Comparison of ENCODE assay signal across 8 cellular contexts in the genomic region with DNA sequence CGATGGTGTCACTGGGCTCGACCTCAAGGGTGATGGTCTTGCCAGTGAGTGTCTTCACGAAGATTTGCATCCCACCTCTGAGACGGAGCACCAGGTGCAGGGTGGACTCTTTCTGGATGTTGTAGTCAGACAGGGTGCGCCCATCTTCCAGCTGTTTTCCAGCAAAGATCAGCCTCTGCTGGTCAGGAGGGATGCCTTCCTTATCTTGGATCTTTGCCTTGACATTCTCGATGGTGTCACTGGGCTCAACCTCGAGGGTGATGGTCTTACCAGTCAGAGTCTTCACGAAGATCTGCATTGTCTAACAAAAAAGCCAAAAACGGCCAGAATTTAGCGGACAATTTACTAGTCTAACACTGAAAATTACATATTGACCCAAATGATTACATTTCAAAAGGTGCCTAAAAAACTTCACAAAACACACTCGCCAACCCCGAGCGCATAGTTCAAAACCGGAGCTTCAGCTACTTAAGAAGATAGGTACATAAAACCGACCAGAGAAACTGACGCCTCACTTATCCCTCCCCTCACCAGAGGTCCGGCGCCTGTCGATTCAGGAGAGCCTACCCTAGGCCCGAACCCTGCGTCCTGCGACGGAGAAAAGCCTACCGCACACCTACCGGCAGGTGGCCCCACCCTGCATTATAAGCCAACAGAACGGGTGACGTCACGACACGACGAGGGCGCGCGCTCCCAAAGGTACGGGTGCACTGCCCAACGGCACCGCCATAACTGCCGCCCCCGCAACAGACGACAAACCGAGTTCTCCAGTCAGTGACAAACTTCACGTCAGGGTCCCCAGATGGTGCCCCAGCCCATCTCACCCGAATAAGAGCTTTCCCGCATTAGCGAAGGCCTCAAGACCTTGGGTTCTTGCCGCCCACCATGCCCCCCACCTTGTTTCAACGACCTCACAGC. TPM values are rescaled to one million over a fixed set of nuclear protein-coding genes. Genes with fewer than 3 reads are reported as not detected.
DNase-seq lines count a peak whose midpoint lies in the region; ATAC-seq, FAIRE-seq and TF ChIP-seq lines count a peak whose summit lies in the region.

No MANE protein-coding gene starts in this region.

- CTCF ChIA-PET in CD4-positive, alpha-beta memory T cell (lab: Charles Lee; ENCODE audit: partially characterized antibody) = interaction anchor here (0.9 to 30.2 kb wide), 8 partner anchors 7 to 195 kb away, joined by 3 to 898 read pairs (median 5); no protein-coding TSS in a partner anchor
- CTCF ChIA-PET in SK-N-SH (lab: Yijun Ruan, JAX) (interaction anchor here (0.7 to 7.5 kb wide), 5 partner anchors 13 to 79 kb away, joined by 3 to 51 read pairs (median 3); no protein-coding TSS in a partner anchor), GM12878 (lab: Yijun Ruan, JAX) (interaction anchor here (0.5 to 21.3 kb wide), 5 partner anchors 8 to 43 kb away, joined by 3 to 523 read pairs (median 5); no protein-coding TSS in a partner anchor)

- H3K4me3 ChIP-seq in CD4-positive, alpha-beta memory T cell (ENCODE audit: low read length in 2 of 2) = peak overlapping the region; percentile 70 to 74
- H3K4me3 ChIP-seq in SK-N-SH (ENCODE audit: low read depth in 2 of 2, low read length in 1 of 2) (peak overlapping the region; percentile 74 to 100), GM12878 (peak overlapping the region; percentile 97)

- no peaks in the 10 kb centered on the region for H3K9me3 ChIP-seq in CD4-positive, alpha-beta memory T cell (ENCODE audit: control insufficient read depth in 1 of 2, low read length in 2 of 2)
- H3K9me3 ChIP-seq in SK-N-SH = no peaks in the 10 kb centered on the region
- no peaks in the 10 kb centered on the region; the same call in 2 of the 3 replicates for H3K9me3 ChIP-seq in GM12878 (replicated peaks; ENCODE audit: control insufficient read depth, insufficient read depth, low read length)

- BruUV-seq in GM12878 (replicated peaks; lab: Mats Ljungman, UMichigan) = no TSS peak

- H3K36me3 ChIP-seq in CD4-positive, alpha-beta memory T cell (ENCODE audit: insufficient read depth, low read length) = peaks cover 24% of the 10 kb centered on the region
- peaks cover 20 to 24% of the 10 kb centered on the region in 2 experiments for H3K36me3 ChIP-seq in SK-N-SH (replicated peaks in 1 of 2; ENCODE audit: control insufficient read depth in 1 of 2, insufficient read depth in 2 of 2, low read length in 1 of 2)
- peaks cover 8 to 14% of the 10 kb centered on the region in 2 experiments for H3K36me3 ChIP-seq in GM12878 (ENCODE audit: control insufficient read depth in 2 of 2, insufficient read depth in 2 of 2, low read length in 1 of 2)

- DNase-seq in CD4-positive, alpha-beta memory T cell = peak; percentile 88 to 96 (median 91)
- DNase-seq in HFFc6 = peak; percentile 77
- peak; percentile 64 for DNase-seq in SK-N-SH
- DNase-seq in GM12878 (ENCODE audit: low read depth, low spot score) = no peak
- peak; percentile 82 to 86 (median 85) for DNase-seq in immature natural killer cell
- peak; percentile 84 to 90 for DNase-seq in stimulated activated CD4-positive, alpha-beta T cell treated with anti-CD3 and anti-CD28 coated beads, Interleukin-15, amount 100 ng/mL, for 1 hour (ENCODE audit: low read depth in 1 of 2, low spot score in 1 of 2)
- DNase-seq in NCI-H2029 (lab: John Stamatoyannopoulos, UW) = no peak
- DNase-seq in NCI-H1092 (lab: John Stamatoyannopoulos, UW) = no peak

- no peak for TF ChIP-seq EP300 in SK-N-SH (IDR thresholded peaks at IDR 0.05; ENCODE audit: borderline replicate concordance in 1 of 2, low read depth in 1 of 2, low read length in 1 of 2)
- TF ChIP-seq EP300 in GM12878 (IDR thresholded peaks at IDR 0.05; ENCODE audit: borderline replicate concordance in 1 of 2, control insufficient read depth in 1 of 2, low read depth in 2 of 2, low read length in 2 of 2) = no peak

- H3F3A ChIP-seq in SK-N-SH (replicated peaks; ENCODE audit: insufficient read depth) = peaks cover 58% of the 10 kb centered on the region

- SMC1A ChIA-PET in GM12878 (lab: Charles Lee; ENCODE audit: uncharacterized antibody, unreplicated experiment) = interaction anchor here (1.7 to 12.3 kb wide), 3 partner anchors 6 to 24 kb away, joined by 4 to 294 read pairs (median 143); no protein-coding TSS in a partner anchor

- peaks cover 0 to 15% (median 3%) of the 10 kb centered on the region in 8 donors for H3K9me3 Mint-ChIP-seq in CD4-positive, alpha-beta memory T cell
- peaks cover 30% of the 10 kb centered on the region for H3K9me3 Mint-ChIP-seq in HFFc6
- peaks cover 0 to 8% (median 1%) of the 10 kb centered on the region in 6 donors for H3K9me3 Mint-ChIP-seq in immature natural killer cell

- ATAC-seq in GM12878 = peak; percentile 31

- H3K4me2 ChIP-seq in SK-N-SH = peak overlapping the region; percentile 89
- H3K4me2 ChIP-seq in GM12878 (ENCODE audit: control insufficient read depth, insufficient read depth) = peak overlapping the region; percentile 64

- no peak for TF ChIP-seq POLR2A in GM12878 (IDR thresholded peaks at IDR 0.05; ENCODE audit: low read depth, low read length)

- peak overlapping the region; percentile 100 for H3K27ac Mint-ChIP-seq in CD4-positive, alpha-beta memory T cell
- H3K27ac Mint-ChIP-seq in HFFc6 (peak overlapping the region; percentile 99), immature natural killer cell (peak overlapping the region; percentile 98 to 100 (median 100))

- peaks cover 58 to 85% (median 71%) of the 10 kb centered on the region in 4 donors for H3K4me1 Mint-ChIP-seq in CD4-positive, alpha-beta memory T cell
- peaks cover 68% of the 10 kb centered on the region for H3K4me1 Mint-ChIP-seq in HFFc6 (ENCODE audit: low read depth)
- peaks cover 72 to 77% of the 10 kb centered on the region in 2 donors for H3K4me1 Mint-ChIP-seq in immature natural killer cell

- TF ChIP-seq CTCF in HFFc6 (IDR thresholded peaks at IDR 0.05) = peak; percentile 72
- peak; percentile 56 for TF ChIP-seq CTCF in SK-N-SH (IDR thresholded peaks at IDR 0.05)
- peak; percentile 61 to 66 (median 63) for TF ChIP-seq CTCF in GM12878 (IDR thresholded peaks at IDR 0.05 in 2 of 3, conservative IDR thresholded peaks at IDR 0.05 in 1 of 3; ENCODE audit: control insufficient read depth in 2 of 3, extremely low read depth in 1 of 3, insufficient read depth in 1 of 3, low read depth in 3 of 3, low read length in 3 of 3)

- no peaks in the 10 kb centered on the region for H3K27me3 ChIP-seq in CD4-positive, alpha-beta memory T cell (ENCODE audit: insufficient read depth, low read length)
- no peaks in the 10 kb centered on the region for H3K27me3 ChIP-seq in SK-N-SH (ENCODE audit: insufficient read depth)
- no peaks in the 10 kb centered on the region for H3K27me3 ChIP-seq in GM12878 (replicated peaks in 1 of 2; ENCODE audit: control insufficient read depth in 2 of 2, insufficient read depth in 2 of 2, low read length in 1 of 2)

- H3K9ac ChIP-seq in SK-N-SH (peak overlapping the region; percentile 99), GM12878 (ENCODE audit: control insufficient read depth, insufficient read depth, low read length) (peak overlapping the region; percentile 99)

- H3K4me1 ChIP-seq in CD4-positive, alpha-beta memory T cell (ENCODE audit: insufficient read depth, low read length) = peaks cover 70% of the 10 kb centered on the region
- H3K4me1 ChIP-seq in SK-N-SH (ENCODE audit: control insufficient read depth in 1 of 2, insufficient read depth in 2 of 2, low read depth in 1 of 2, low read length in 1 of 2) (peaks cover 36 to 55% of the 10 kb centered on the region in 2 experiments), GM12878 (ENCODE audit: control insufficient read depth, insufficient read depth, low read length) (peaks cover 11% of the 10 kb centered on the region)

- RAD21 ChIA-PET in GM12878 (lab: Charles Lee; ENCODE audit: unreplicated experiment) = interaction anchor here (1.2 to 12.1 kb wide), 4 partner anchors 8 to 51 kb away, joined by 3 to 246 read pairs (median 54); no protein-coding TSS in a partner anchor

- POLR2A ChIA-PET in CD4-positive, alpha-beta memory T cell (lab: Charles Lee; ENCODE audit: partially characterized antibody) = interaction anchor here (0.9 to 12.7 kb wide), 9 partner anchors 9 to 151 kb away, joined by 3 to 836 read pairs (median 12); a partner anchor contains a TSS
- POLR2A ChIA-PET in SK-N-SH (lab: Yijun Ruan, JAX) (interaction anchor here (0.7 to 1.6 kb wide), 8 partner anchors 8 to 527 kb away, joined by 3 to 8 read pairs (median 6); no protein-coding TSS in a partner anchor), GM12878 (lab: Charles Lee) (interaction anchor here (0.9 to 16.4 kb wide), 8 partner anchors 8 to 139 kb away, joined by 3 to 346 read pairs (median 38); a partner anchor contains a TSS)

- H3K4me3 Mint-ChIP-seq in CD4-positive, alpha-beta memory T cell = peak overlapping the region; percentile 99 to 100 (median 100)
- H3K4me3 Mint-ChIP-seq in HFFc6 (peak overlapping the region; percentile 98), immature natural killer cell (peak overlapping the region; percentile 97 to 100 (median 99))

- WGBS in SK-N-SH (ENCODE audit: low lambda C conversion rate) = 2% methylated on average over 39 of the region's 46 CpGs
- 4% methylated on average over 44 of the region's 46 CpGs for WGBS in GM12878 (ENCODE audit: insufficient coverage, insufficient replicate concordance, low lambda C conversion rate, missing lambda C conversion rate)

- peaks cover 31 to 45% of the 10 kb centered on the region in 2 donors for H3K36me3 Mint-ChIP-seq in CD4-positive, alpha-beta memory T cell
- H3K36me3 Mint-ChIP-seq in HFFc6 (ENCODE audit: low read depth) (peaks cover 40% of the 10 kb centered on the region), immature natural killer cell (peaks cover 19 to 30% (median 25%) of the 10 kb centered on the region in 3 donors)

- H3K27ac ChIP-seq in CD4-positive, alpha-beta memory T cell (ENCODE audit: low read depth, low read length) = peak overlapping the region; percentile 99
- H3K27ac ChIP-seq in SK-N-SH (ENCODE audit: low read depth in 2 of 2, low read length in 1 of 2) (peak overlapping the region; percentile 97 to 100), GM12878 (ENCODE audit: control insufficient read depth, insufficient read depth) (peak overlapping the region; percentile 100)

- H3K9me2 ChIP-seq in SK-N-SH = no peaks in the 10 kb centered on the region

- peaks cover 50% of the 10 kb centered on the region for H3K79me2 ChIP-seq in SK-N-SH (ENCODE audit: insufficient read depth)
- peaks cover 58% of the 10 kb centered on the region for H3K79me2 ChIP-seq in GM12878 (ENCODE audit: control insufficient read depth, insufficient read depth, low read length)

- H2AFZ ChIP-seq in SK-N-SH (ENCODE audit: low read depth) (no peak overlapping the region), GM12878 (ENCODE audit: control insufficient read depth, low read depth, low read length) (no peak overlapping the region)

- FAIRE-seq in GM12878 (lab: Jason Lieb, UNC) = no peak

- intact Hi-C loops in CD4-positive, alpha-beta memory T cell (cut with micrococcal nuclease) = loop anchor here (1.0 kb wide), 2 partner anchors 7 to 26 kb away; no protein-coding TSS in a partner anchor
- intact Hi-C loops in GM12878 (cut with micrococcal nuclease; ENCODE audit: unreplicated experiment) = loop anchor here (10.0 kb wide), 2 partner anchors 349 to 789 kb away; a partner anchor contains a TSS

- in situ Hi-C loops in GM12878 (cut with MboI) = loop anchor here (25.0 kb wide), 1 partner anchor 1476 kb away; a partner anchor contains a TSS

- H3K27me3 Mint-ChIP-seq in CD4-positive, alpha-beta memory T cell = peaks cover 2 to 9% of the 10 kb centered on the region in 2 donors
- H3K27me3 Mint-ChIP-seq in HFFc6 (ENCODE audit: insufficient read depth) (peaks cover 53% of the 10 kb centered on the region), immature natural killer cell (ENCODE audit: low read depth in 3 of 3) (peaks cover 31 to 44% (median 44%) of the 10 kb centered on the region in 3 donors)

- H4K20me1 ChIP-seq in SK-N-SH (ENCODE audit: insufficient read depth) (peaks cover 53% of the 10 kb centered on the region), GM12878 (ENCODE audit: control insufficient read depth, insufficient read depth) (peaks cover 17% of the 10 kb centered on the region)

- TF ChIP-seq RAD21 in SK-N-SH (IDR thresholded peaks at IDR 0.05; ENCODE audit: low read length) (no peak; the same call in 1 of the 2 replicates), GM12878 (IDR thresholded peaks at IDR 0.05; ENCODE audit: insufficient read depth, low read depth, low read length) (peak; percentile 39)

RNA-seq across cellular contexts. Expression of a gene that starts 0.7 kb away (rescaled TPM):
- 100 to 1,000 TPM; 858 to 878 TPM for total RNA-seq in CD4-positive, alpha-beta memory T cell
- 1,000 to 10,000 TPM in 1 of 2 donors, 100 to 1,000 TPM in 1; 853 to 1,668 TPM for polyA plus RNA-seq in CD4-positive, alpha-beta memory T cell
- total RNA-seq in HFFc6 (2021; fragmentation: NEBNext Ultra II Directional; extraction: Animal tissue kit (Norgen Biotek cat#: 25700)) = 1,000 to 10,000 TPM; 1,112 to 1,171 (median 1,143) TPM
- polyA plus RNA-seq in SK-N-SH (2012; rRNA removed) = 1,327 and 1,666 TPM in 2 replicates
- polyA plus RNA-seq in SK-N-SH (2012; cell fraction: cytosol; rRNA removed) = 1,141 and 1,342 TPM in 2 replicates
- polyA plus RNA-seq in SK-N-SH (2012; cell fraction: nucleus; rRNA removed) = 1,930 and 2,064 TPM in 2 replicates
- total RNA-seq in GM12878 (2013; cell fraction: nucleolus; rRNA removed) = 329 and 366 TPM in 2 replicates
- total RNA-seq in GM12878 (2014; rRNA removed) = 883 and 944 TPM in 2 replicates
- total RNA-seq in GM12878 (2014; rRNA removed; fragmentation: Illumina TruSeq; extraction: Trizol) = 816 and 821 TPM in 2 replicates
- total RNA-seq in GM12878 (2021) = 736 and 799 TPM in 2 replicates
- polyA plus RNA-seq in GM12878 (2011; ENCODE audit: low read depth) = 1,550 TPM
- polyA plus RNA-seq in GM12878 (2011; rRNA removed) = 1,270 and 1,666 TPM in 2 replicates
- 1,638 and 1,774 TPM in 2 replicates for polyA plus RNA-seq in GM12878 (2011; cell fraction: cytosol; rRNA removed)
- 1,319 and 1,377 TPM in 2 replicates for polyA plus RNA-seq in GM12878 (2011; cell fraction: nucleus; rRNA removed)
- polyA plus RNA-seq in GM12878 (2012) = 962 and 1,441 TPM in 2 replicates
- polyA plus RNA-seq in GM12878 (2014; fragmentation: Illumina TruSeq; extraction: Trizol) = 973 and 1,123 TPM in 2 replicates
- polyA plus RNA-seq in GM12878 (2014; fragmentation: Nextera tagmentation; extraction: Ambion mirVana) = 1,000 to 10,000 TPM in 1 of 2 experiments, 100 to 1,000 TPM in 1; 785 to 1,214 TPM
- polyA plus RNA-seq in GM12878 (2014; rRNA removed) = 610 and 653 TPM in 2 replicates
- polyA plus RNA-seq in GM12878 (2016; fragmentation: Nextera tagmentation; extraction: Ambion mirVana) = 100 to 1,000 TPM; 866 to 909 TPM
- polyA minus RNA-seq in GM12878 (2011; rRNA and poly(A)+ RNA removed) = 980 and 1,147 TPM in 2 replicates
- 232 and 279 TPM in 2 replicates for polyA minus RNA-seq in GM12878 (2011; cell fraction: cytosol; rRNA and poly(A)+ RNA removed)
- 143 and 182 TPM in 2 replicates for polyA minus RNA-seq in GM12878 (2011; cell fraction: nucleus; rRNA and poly(A)+ RNA removed)
- polyA plus RNA-seq in immature natural killer cell = 1,000 to 10,000 TPM in 2 of 3 donors, 100 to 1,000 TPM in 1; 977 to 1,715 (median 1,389) TPM

RNA-seq across cellular contexts. Expression of a gene that starts 50.1 kb away (rescaled TPM):
- total RNA-seq in CD4-positive, alpha-beta memory T cell = 1 to 10 TPM; 2.2 to 2.6 TPM
- 1 to 10 TPM; 1.5 to 1.6 TPM for polyA plus RNA-seq in CD4-positive, alpha-beta memory T cell
- 10 to 100 TPM; 34.8 to 46.3 (median 36.8) TPM for total RNA-seq in HFFc6 (2021; fragmentation: NEBNext Ultra II Directional; extraction: Animal tissue kit (Norgen Biotek cat#: 25700))
- 12.8 and 33.0 TPM in 2 replicates for polyA plus RNA-seq in SK-N-SH (2012; rRNA removed)
- 17.4 and 25.1 TPM in 2 replicates for polyA plus RNA-seq in SK-N-SH (2012; cell fraction: cytosol; rRNA removed)
- polyA plus RNA-seq in SK-N-SH (2012; cell fraction: nucleus; rRNA removed) = 36.4 and 45.3 TPM in 2 replicates
- total RNA-seq in GM12878 (2013; cell fraction: nucleolus; rRNA removed) = 359 and 403 TPM in 2 replicates
- total RNA-seq in GM12878 (2014; rRNA removed) = 46.5 and 51.4 TPM in 2 replicates
- total RNA-seq in GM12878 (2014; rRNA removed; fragmentation: Illumina TruSeq; extraction: Trizol) = 27.9 and 29.9 TPM in 2 replicates
- total RNA-seq in GM12878 (2021) = 102 and 104 TPM in 2 replicates
- 27.3 TPM for polyA plus RNA-seq in GM12878 (2011; ENCODE audit: low read depth)
- 50.6 and 89.3 TPM in 2 replicates for polyA plus RNA-seq in GM12878 (2011; rRNA removed)
- polyA plus RNA-seq in GM12878 (2011; cell fraction: cytosol; rRNA removed) = 131 and 137 TPM in 2 replicates
- polyA plus RNA-seq in GM12878 (2011; cell fraction: nucleus; rRNA removed) = 542 and 556 TPM in 2 replicates
- 61.4 and 89.0 TPM in 2 replicates for polyA plus RNA-seq in GM12878 (2012)
- polyA plus RNA-seq in GM12878 (2014; fragmentation: Illumina TruSeq; extraction: Trizol) = 66.0 and 78.8 TPM in 2 replicates
- polyA plus RNA-seq in GM12878 (2014; fragmentation: Nextera tagmentation; extraction: Ambion mirVana) = 1 to 10 TPM in 1 of 2 experiments, under 1 TPM in 1; 0.34 to 3.3 TPM
- polyA plus RNA-seq in GM12878 (2014; rRNA removed) = 81.4 and 89.5 TPM in 2 replicates
- 10 to 100 TPM; 62.8 to 63.3 TPM for polyA plus RNA-seq in GM12878 (2016; fragmentation: Nextera tagmentation; extraction: Ambion mirVana)
- polyA minus RNA-seq in GM12878 (2011; rRNA and poly(A)+ RNA removed) = 89.0 and 116 TPM in 2 replicates
- polyA minus RNA-seq in GM12878 (2011; cell fraction: cytosol; rRNA and poly(A)+ RNA removed) = 31.7 and 37.7 TPM in 2 replicates
- polyA minus RNA-seq in GM12878 (2011; cell fraction: nucleus; rRNA and poly(A)+ RNA removed) = 70.1 and 83.4 TPM in 2 replicates
- polyA plus RNA-seq in immature natural killer cell = 10 to 100 TPM in 1 of 3 donors, 1 to 10 TPM in 2; 1.3 to 10.5 (median 2.4) TPM

Comparison
In these comparisons a context has a peak if more than half of its experiments do, and no peak if none do; other contexts are left out.
1. DNase-seq: peak in CD4-positive, alpha-beta memory T cell (5 of 5), HFFc6 (single experiment), SK-N-SH (single experiment), immature natural killer cell (3 of 3) and stimulated activated CD4-positive, alpha-beta T cell treated with anti-CD3 and anti-CD28 coated beads, Interleukin-15, amount 100 ng/mL, for 1 hour (2 of 2); none in GM12878 (single experiment), NCI-H2029 (single experiment) and NCI-H1092 (single experiment).
2. Peak in every context shown above with its lines, with median percentiles within 50 percentile points of each other: H3K27ac ChIP-seq, H3K4me3 ChIP-seq, H3K27ac Mint-ChIP-seq, H3K4me3 Mint-ChIP-seq and CTCF ChIP-seq.